Comparison of ENCODE assay signal across 15 cellular contexts in the genomic region with DNA sequence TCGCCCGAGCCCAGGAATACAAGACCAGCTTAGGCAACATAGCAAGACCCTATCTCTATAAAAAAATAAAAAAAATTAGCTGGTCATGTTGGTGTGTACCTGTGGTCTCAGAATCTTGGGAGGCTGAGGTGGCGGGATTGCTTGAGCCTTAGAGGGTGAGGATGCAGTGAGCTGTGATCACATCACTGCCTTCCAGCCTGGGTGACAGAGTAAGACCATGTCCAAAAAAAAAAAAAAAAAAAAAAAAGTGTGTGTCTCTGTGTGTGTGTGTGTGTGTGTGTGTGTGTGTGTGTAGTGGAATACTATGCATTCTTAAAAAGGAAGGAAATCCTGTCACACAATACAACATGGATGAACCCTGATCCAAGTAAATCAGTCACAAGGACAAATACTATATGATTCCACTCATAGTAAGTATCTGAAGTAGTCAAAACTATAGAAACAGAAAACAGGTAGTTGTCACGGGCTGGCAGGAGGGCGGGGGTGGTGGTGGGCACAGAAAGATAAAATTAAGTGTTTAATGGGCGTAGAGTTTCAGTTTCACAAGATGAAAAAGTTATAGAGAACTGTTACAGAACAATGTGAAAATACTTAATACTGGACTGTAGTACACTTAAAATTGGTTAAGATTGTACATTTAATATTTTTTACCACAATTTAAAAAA. TPM values are rescaled to one million over a fixed set of nuclear protein-coding genes. Genes with fewer than 3 reads are reported as not detected.
A peak's percentile ranks its signal among the peaks of the same experiment; 100 is the strongest.
DNase-seq lines count a peak whose midpoint lies in the region; ATAC-seq, FAIRE-seq and TF ChIP-seq lines count a peak whose summit lies in the region.
"Had no signal": no experiment of that assay in that cellular context is flagged by ENCODE, and none has a peak within 500 bp of the region (broad histone marks: within the 10 kb centered on the region; RNA-seq: fewer than 3 reads in every experiment).

No MANE protein-coding gene starts in this region.

- H3K9me3 ChIP-seq in smooth muscle cell (replicated peaks; ENCODE audit: low read depth): no peaks in the 10 kb centered on the region
- H3K9me3 ChIP-seq: testis had no signal

- no peak overlapping the region for H2AFZ ChIP-seq in smooth muscle cell (ENCODE audit: low read depth)

- H3K27ac ChIP-seq in smooth muscle cell (ENCODE audit: low read depth): no peak overlapping the region
- H3K27ac ChIP-seq: testis had no signal

- no peaks in the 10 kb centered on the region for H3F3A ChIP-seq in smooth muscle cell (ENCODE audit: low read depth)

- no peaks in the 10 kb centered on the region for H3K27me3 Mint-ChIP-seq in effector memory CD8-positive, alpha-beta T cell
- H3K27me3 Mint-ChIP-seq: CD4-positive, alpha-beta memory T cell had no signal

- no peak overlapping the region for H3K4me3 ChIP-seq in smooth muscle cell
- H3K4me3 ChIP-seq: testis had no signal

- H3K79me2 ChIP-seq in smooth muscle cell (ENCODE audit: low read depth): peaks cover 30% of the 10 kb centered on the region

- H3K9me3 Mint-ChIP-seq in effector memory CD8-positive, alpha-beta T cell: no peaks in the 10 kb centered on the region
- H3K9me3 Mint-ChIP-seq: neural crest cell had no signal

- peaks cover 52% of the 10 kb centered on the region for H4K20me1 ChIP-seq in smooth muscle cell (ENCODE audit: low read depth)

- no peak overlapping the region for H3K4me3 Mint-ChIP-seq in effector memory CD8-positive, alpha-beta T cell
- H3K4me3 Mint-ChIP-seq: CD4-positive, alpha-beta memory T cell; neural crest cell had no signal

- peak; percentile 65 for FAIRE-seq in GM18507 (lab: Jason Lieb, UNC)

- H3K4me1 Mint-ChIP-seq in effector memory CD8-positive, alpha-beta T cell (ENCODE audit: low read depth in 2 of 2): peaks cover 4 to 23% of the 10 kb centered on the region in 2 donors

- H3K36me3 Mint-ChIP-seq in effector memory CD8-positive, alpha-beta T cell (ENCODE audit: insufficient read depth): peaks cover 19% of the 10 kb centered on the region

- WGBS in smooth muscle cell (ENCODE audit: low lambda C conversion rate): 98% methylated on average over 6 of the region's 6 CpGs

- H3K36me3 ChIP-seq in smooth muscle cell (ENCODE audit: low read depth): peaks cover 6% of the 10 kb centered on the region

- H3K4me1 ChIP-seq in smooth muscle cell (ENCODE audit: low read depth): no peaks in the 10 kb centered on the region
- H3K4me1 ChIP-seq: testis had no signal

- TF ChIP-seq CTCF in GM10248 (IDR thresholded peaks at IDR 0.05; ENCODE audit: control extremely low read depth, extremely low read depth, low read depth, missing control alignments): no peak
- TF ChIP-seq CTCF in smooth muscle cell (IDR thresholded peaks at IDR 0.05; ENCODE audit: borderline replicate concordance, insufficient read depth, poor library complexity, severe bottlenecking): no peak

- no peak overlapping the region for H3K4me2 ChIP-seq in smooth muscle cell

- H3K9ac ChIP-seq in smooth muscle cell (ENCODE audit: low read depth): no peak overlapping the region

- H3K27me3 ChIP-seq in smooth muscle cell (ENCODE audit: low read depth): no peaks in the 10 kb centered on the region
- H3K27me3 ChIP-seq: testis had no signal

- peak; percentile 51 for ATAC-seq in GM19452 (IDR thresholded peaks at IDR 0.05; ENCODE audit: unreplicated experiment)
- ATAC-seq in HG02973 (IDR thresholded peaks at IDR 0.05; ENCODE audit: unreplicated experiment): peak; percentile 53
- no peak for ATAC-seq in effector memory CD8-positive, alpha-beta T cell (replicated peaks)

- CTCF ChIA-PET in GM10248 (lab: Yijun Ruan, JAX): no interaction called here

- POLR2A ChIA-PET in GM10248 (lab: Yijun Ruan, JAX): no interaction called here

- H3K27ac Mint-ChIP-seq in effector memory CD8-positive, alpha-beta T cell: peak overlapping the region; percentile 51 to 71

- DNase-seq in GM18507 (ENCODE audit: extremely low spot score, insufficient read length, low read depth): no peak
- no peak for DNase-seq in effector memory CD8-positive, alpha-beta T cell
- DNase-seq in RPMI8226: no peak
- DNase-seq in nucleus accumbens (lab: John Stamatoyannopoulos, UW): no peak
- DNase-seq in GM10248 (ENCODE audit: extremely low spot score): no peak
- DNase-seq in smooth muscle cell (lab: John Stamatoyannopoulos, UW; ENCODE audit: unreplicated experiment): no peak
- DNase-seq: activated CD4-positive, CD25-positive, alpha-beta regulatory T cell treated with anti-CD3 and anti-CD28 coated beads, Interleukin-2, amount 50 U/mL, for 72 hours; CD4-positive, alpha-beta memory T cell; dermis blood vessel endothelial cell; NCI-H1092 treated with DMSO at 0.1 percent for 48 hours; NCI-H2227 treated with DMSO at 0.1 percent for 48 hours; testis had no signal

RNA-seq across cellular contexts. Expression of gene SELENOF, which starts 47.8 kb away (rescaled TPM):
- 252 and 289 TPM in 2 replicates for total RNA-seq in smooth muscle cell
- 183 and 185 TPM in 2 replicates for polyA plus RNA-seq in smooth muscle cell

RNA-seq across cellular contexts. Expression of gene HS2ST1, which starts 48.3 kb away (rescaled TPM):
- total RNA-seq in smooth muscle cell: 35.6 and 46.5 TPM in 2 replicates
- polyA plus RNA-seq in smooth muscle cell: 14.6 TPM in 2 replicates
